23 cellular contexts compared by ENCODE assay signal in the genomic region with DNA sequence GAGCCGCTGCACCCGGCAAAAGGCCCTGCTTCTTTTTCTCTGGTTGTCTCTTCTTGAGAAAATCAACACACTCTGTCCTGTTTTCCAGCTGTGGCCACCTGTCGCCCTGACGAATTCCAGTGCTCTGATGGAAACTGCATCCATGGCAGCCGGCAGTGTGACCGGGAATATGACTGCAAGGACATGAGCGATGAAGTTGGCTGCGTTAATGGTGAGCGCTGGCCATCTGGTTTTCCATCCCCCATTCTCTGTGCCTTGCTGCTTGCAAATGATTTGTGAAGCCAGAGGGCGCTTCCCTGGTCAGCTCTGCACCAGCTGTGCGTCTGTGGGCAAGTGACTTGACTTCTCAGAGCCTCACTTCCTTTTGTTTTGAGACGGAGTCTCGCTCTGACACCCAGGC. TPM values are rescaled to one million over a fixed set of nuclear protein-coding genes. Genes with fewer than 3 reads are reported as not detected.
DNase-seq lines count a peak whose midpoint lies in the region; ATAC-seq and TF ChIP-seq lines count a peak whose summit lies in the region.
"Had no signal": no experiment of that assay in that cellular context is flagged by ENCODE, and none has a peak within 500 bp of the region (broad histone marks: within the 10 kb centered on the region; RNA-seq: fewer than 3 reads in every experiment).

No MANE protein-coding gene starts in this region.

- H3K9me3 ChIP-seq in A673 (ENCODE audit: low read depth, low read length, poor library complexity, severe bottlenecking): no peaks in the 10 kb centered on the region
- no peaks in the 10 kb centered on the region for H3K9me3 ChIP-seq in gastroesophageal sphincter
- no peaks in the 10 kb centered on the region for H3K9me3 ChIP-seq in SJCRH30 (replicated peaks)
- H3K9me3 ChIP-seq: A549, mucosa of descending colon, prostate gland, vagina had no signal

- no peak for DNase-seq in A673 (ENCODE audit: low spot score)
- DNase-seq in MV-4-11 (lab: John Stamatoyannopoulos, UW): peak; percentile 46
- DNase-seq in mucosa of gallbladder (ENCODE audit: low spot score): peak; percentile 59
- no peak for DNase-seq in C1 segment of cervical spinal cord (lab: John Stamatoyannopoulos, UW)
- DNase-seq in GM10248 (ENCODE audit: extremely low spot score): no peak
- no peak for DNase-seq in activated CD4-positive, alpha-beta T cell treated with anti-CD3 and anti-CD28 coated beads, Interleukin-2, amount 50 U/mL, for 4 hours
- DNase-seq in SJCRH30: no peak
- DNase-seq: activated CD4-positive, alpha-beta memory T cell treated with anti-CD3 and anti-CD28 coated beads for 36 hours; activated CD4-positive, CD25-positive, alpha-beta regulatory T cell; activated naive CD8-positive, alpha-beta T cell treated with anti-CD3 and anti-CD28 coated beads, Interleukin-2, amount 10 ng/mL, durations not matched to agents 7 days and 5 days; GDM1; NCI-H1092 treated with DMSO at 0.1 percent for 48 hours; NCI-H2081; NCI-H345; NCI-H82 had no signal

- H3K4me3 ChIP-seq in A673 (ENCODE audit: low read depth, low read length, poor library complexity, severe bottlenecking) (no peak overlapping the region), gastroesophageal sphincter (no peak overlapping the region), SJCRH30 (no peak overlapping the region)
- H3K4me3 ChIP-seq: A549, mucosa of descending colon, prostate gland, skin epidermis, vagina had no signal

- TF ChIP-seq POLR2A in gastroesophageal sphincter (IDR thresholded peaks at IDR 0.05): no peak

- TF ChIP-seq CTCF in A673 (conservative IDR thresholded peaks at IDR 0.05; ENCODE audit: low read depth, low read length) (no peak), gastroesophageal sphincter (IDR thresholded peaks at IDR 0.05) (no peak), GM10248 (IDR thresholded peaks at IDR 0.05; ENCODE audit: control extremely low read depth, extremely low read depth, low read depth, missing control alignments) (no peak)

- peaks cover 98% of the 10 kb centered on the region for H3K36me3 ChIP-seq in A673 (ENCODE audit: insufficient read depth, low read length, poor library complexity, severe bottlenecking)
- H3K36me3 ChIP-seq in gastroesophageal sphincter: peaks cover 0 to 100% of the 10 kb centered on the region in 2 donors
- H3K36me3 ChIP-seq in SJCRH30: peaks cover 99% of the 10 kb centered on the region

- peak; percentile 50 for ATAC-seq in gastroesophageal sphincter
- ATAC-seq: A549, left lobe of liver, mucosa of descending colon had no signal

- no peak for TF ChIP-seq EP300 in gastroesophageal sphincter (IDR thresholded peaks at IDR 0.05)

- WGBS in gastroesophageal sphincter (ENCODE audit: low coverage in 1 of 2), 2 donors: 50 to 76% methylated on average over 6 to 10 of the region's 13 CpGs

- H3K4me1 ChIP-seq in A673 (ENCODE audit: insufficient read depth, low read length, poor library complexity, severe bottlenecking) (no peaks in the 10 kb centered on the region), gastroesophageal sphincter (no peaks in the 10 kb centered on the region), SJCRH30 (no peaks in the 10 kb centered on the region)
- H3K4me1 ChIP-seq: A549, prostate gland, vagina had no signal

- POLR2A ChIA-PET in A673 (lab: Charles Lee; ENCODE audit: low non-redundant PET) (no interaction called here), GM10248 (lab: Yijun Ruan, JAX) (no interaction called here)

- no TSS peak for BruUV-seq in A673 (replicated peaks; lab: Mats Ljungman, UMichigan)

- CTCF ChIA-PET in A673 (lab: Charles Lee) (no interaction called here), GM10248 (lab: Yijun Ruan, JAX) (no interaction called here)

- no peaks in the 10 kb centered on the region for H3K27me3 ChIP-seq in A673 (replicated peaks; ENCODE audit: insufficient read depth, low read depth, low read length, poor library complexity)
- no peaks in the 10 kb centered on the region for H3K27me3 ChIP-seq in gastroesophageal sphincter
- no peaks in the 10 kb centered on the region for H3K27me3 ChIP-seq in SJCRH30
- H3K27me3 ChIP-seq: vagina had no signal

- H3K27ac ChIP-seq in A673 (ENCODE audit: low read depth, low read length, poor library complexity, severe bottlenecking) (peak overlapping the region; percentile 39), gastroesophageal sphincter (peak overlapping the region in 1 of 4 donors; percentile 4), SJCRH30 (no peak overlapping the region)
- H3K27ac ChIP-seq: A549, epithelial cell of prostate, prostate gland, skin epidermis, vagina had no signal

- intact Hi-C loops in A673 (cut with micrococcal nuclease; ENCODE audit: unreplicated experiment): no loop called here

RNA-seq across cellular contexts. Expression of gene LDLR, which starts 17.2 kb away (rescaled TPM):
- total RNA-seq in A673 (2021) (162 and 175 TPM in 2 replicates), gastroesophageal sphincter (10 to 100 TPM; 14.9 to 68.1 (median 32.6) TPM), mucosa of gallbladder (190 TPM)
- total RNA-seq in SJCRH30 (2014; rRNA removed; shearing (Covaris generic)): 51.6 and 57.0 TPM in 2 replicates

RNA-seq across cellular contexts. Expression of gene SPC24, which starts 49.1 kb away (rescaled TPM):
- total RNA-seq in A673 (2021): 97.6 and 107 TPM in 2 replicates
- total RNA-seq in gastroesophageal sphincter: 1 to 10 TPM; 4.2 to 6.8 (median 5.7) TPM
- total RNA-seq in mucosa of gallbladder: 2.1 TPM
- total RNA-seq in SJCRH30 (2014; rRNA removed; shearing (Covaris generic)): 61.3 and 70.3 TPM in 2 replicates

Comparison
In these comparisons a context has a peak if more than half of its experiments do, and no peak if none do; other contexts are left out.
1. DNase-seq: peak in MV-4-11 (single experiment) and mucosa of gallbladder (single experiment); none in A673 (single experiment), C1 segment of cervical spinal cord (0 of 14), GM10248 (single experiment), activated CD4-positive, alpha-beta T cell treated with anti-CD3 and anti-CD28 coated beads, Interleukin-2, amount 50 U/mL, for 4 hours (0 of 2) and SJCRH30 (0 of 2).